Comparison of ENCODE assay signal across 22 cellular contexts in the genomic region with DNA sequence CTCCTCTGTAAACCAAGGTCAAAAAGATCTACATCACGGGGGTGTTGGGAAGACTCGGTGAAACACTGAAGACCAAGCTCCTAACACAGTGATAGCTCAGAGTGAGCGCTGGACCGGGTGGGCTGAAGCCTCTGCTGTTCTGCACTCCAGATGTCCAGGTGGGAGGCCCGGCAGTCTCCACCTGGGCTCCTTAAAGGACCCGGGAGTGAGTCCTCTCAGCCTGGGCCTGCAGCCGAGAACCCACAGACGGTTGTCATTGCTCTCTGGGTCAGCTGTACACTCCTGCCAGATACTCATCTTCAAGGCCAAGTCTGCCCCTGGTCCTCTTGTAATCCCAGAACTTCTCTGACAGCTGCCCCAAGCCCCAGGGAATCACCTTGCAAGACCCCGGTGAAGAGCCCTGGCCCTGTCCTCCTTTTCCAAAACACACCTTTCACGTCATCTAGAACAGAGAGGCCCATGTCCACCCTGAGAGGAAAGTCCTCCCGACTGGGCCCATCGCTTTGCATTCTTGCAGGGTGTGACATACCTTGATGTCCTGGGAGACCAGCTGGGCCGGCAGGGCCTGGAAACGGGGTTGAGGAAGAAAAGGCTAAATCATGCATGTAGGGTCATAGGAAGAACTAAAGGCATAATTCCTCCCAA. TPM values are rescaled to one million over a fixed set of nuclear protein-coding genes. Genes with fewer than 3 reads are reported as not detected.
"Had no signal": no experiment of that assay in that cellular context is flagged by ENCODE, and none has a peak within 500 bp of the region (broad histone marks: within the 10 kb centered on the region; RNA-seq: fewer than 3 reads in every experiment).

No MANE protein-coding gene starts in this region.

- H3K4me1 ChIP-seq: left lung, parathyroid adenoma, sigmoid colon, stomach, thyroid gland had no signal

- FAIRE-seq: frontal cortex had no signal

- H3K9me3 ChIP-seq: left lung, mucosa of descending colon, neutrophil, sigmoid colon, stomach, thyroid gland had no signal

- H3K4me3 ChIP-seq: coronary artery, left lung, mucosa of descending colon, sigmoid colon, stomach, thyroid gland had no signal

- H3K36me3 ChIP-seq: left lung, neutrophil, sigmoid colon, stomach, thyroid gland had no signal

- H3K27me3 ChIP-seq: left lung, neutrophil, sigmoid colon, stomach, thyroid gland had no signal

- H3K27ac ChIP-seq: coronary artery, left lung, neutrophil, parathyroid adenoma, sigmoid colon, stomach, thyroid gland had no signal

- ATAC-seq: effector memory CD8-positive, alpha-beta T cell; left cardiac atrium; left lung; mucosa of descending colon; natural killer cell treated with Interleukin-12 subunit alpha and Interleukin-12 subunit beta and Interleukin-15 and Interleukin-18, amount 100 ng/mL, for 72 hours; stimulated activated effector memory CD8-positive, alpha-beta T cell treated with anti-CD3 and anti-CD28 coated beads, Interleukin-12 subunit alpha, Interleukin-12 subunit beta, amount 100 ng/mL, for 72 hours had no signal

- DNase-seq: dermis blood vessel endothelial cell; effector memory CD8-positive, alpha-beta T cell; left cardiac atrium; left lung; mesenchymal stem cell; mucosa of descending colon; naive B cell; sigmoid colon; stimulated activated CD4-positive, alpha-beta T cell treated with anti-CD3 and anti-CD28 coated beads, Interleukin-2, amount 100 ng/mL, for 24 hours; stimulated activated CD4-positive, alpha-beta T cell treated with anti-CD3 and anti-CD28 coated beads, Interleukin-4, amount 100 ng/mL, for 24 hours; stimulated activated naive CD4-positive, alpha-beta T cell treated with Interleukin-2 at 50 U/mL for 16 hours; stomach; thyroid gland; trophoblast cell had no signal

- H3K79me2 ChIP-seq: parathyroid adenoma had no signal

- H2AFZ ChIP-seq: parathyroid adenoma had no signal

- H3K9ac ChIP-seq: parathyroid adenoma had no signal

RNA-seq across cellular contexts. Expression of a gene that starts 43.7 kb away (rescaled TPM):
- total RNA-seq: fibroblast of villous mesenchyme; natural killer cell treated with Interleukin-12 subunit alpha and Interleukin-12 subunit beta and Interleukin-15 and Interleukin-18, amount 100 ng/mL, for 72 hours; neural crest cell; sigmoid colon had no signal
